1 cellular context compared by ENCODE assay signal in the genomic region with DNA sequence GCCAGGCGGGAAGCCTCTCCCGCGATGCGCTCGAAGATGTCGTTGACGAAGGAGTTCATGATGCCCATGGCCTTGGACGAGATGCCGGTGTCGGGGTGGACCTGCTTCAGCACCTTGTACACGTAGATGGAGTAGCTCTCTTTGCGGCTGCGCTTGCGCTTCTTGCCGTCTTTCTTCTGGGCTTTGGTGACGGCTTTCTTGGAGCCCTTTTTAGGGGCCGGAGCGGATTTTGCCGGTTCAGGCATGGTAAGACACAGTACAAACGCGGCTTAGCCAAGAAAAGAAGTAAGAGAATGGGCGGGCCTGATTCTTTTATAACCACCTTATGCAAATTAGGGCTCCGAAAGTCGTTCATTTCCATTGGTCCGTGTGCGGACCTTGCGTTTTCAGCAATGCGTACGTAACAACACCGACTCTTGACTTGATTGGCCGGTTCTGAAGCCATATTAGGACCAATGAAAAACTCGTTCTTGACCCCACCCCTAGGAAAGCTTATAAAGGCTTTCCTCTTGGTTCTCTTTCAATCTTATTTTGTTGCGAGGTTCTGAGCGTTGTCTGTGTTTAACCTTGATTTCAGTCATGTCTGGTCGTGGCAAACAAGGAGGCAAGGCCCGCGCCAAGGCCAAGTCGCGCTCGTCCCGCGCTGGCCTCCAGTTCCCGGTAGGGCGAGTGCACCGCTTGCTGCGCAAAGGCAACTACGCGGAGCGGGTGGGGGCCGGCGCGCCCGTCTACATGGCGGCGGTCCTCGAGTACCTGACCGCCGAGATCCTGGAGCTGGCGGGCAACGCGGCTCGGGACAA.
A peak's percentile ranks its signal among the peaks of the same experiment; 100 is the strongest.
TF ChIP-seq lines count a peak whose summit lies in the region.

No MANE protein-coding gene starts in this region.

TF ChIP-seq in HepG2, 621 proteins besides CTCF, POLR2A, EP300 and RAD21 (continued from another document):
- TF ChIP-seq, protein P1, sequence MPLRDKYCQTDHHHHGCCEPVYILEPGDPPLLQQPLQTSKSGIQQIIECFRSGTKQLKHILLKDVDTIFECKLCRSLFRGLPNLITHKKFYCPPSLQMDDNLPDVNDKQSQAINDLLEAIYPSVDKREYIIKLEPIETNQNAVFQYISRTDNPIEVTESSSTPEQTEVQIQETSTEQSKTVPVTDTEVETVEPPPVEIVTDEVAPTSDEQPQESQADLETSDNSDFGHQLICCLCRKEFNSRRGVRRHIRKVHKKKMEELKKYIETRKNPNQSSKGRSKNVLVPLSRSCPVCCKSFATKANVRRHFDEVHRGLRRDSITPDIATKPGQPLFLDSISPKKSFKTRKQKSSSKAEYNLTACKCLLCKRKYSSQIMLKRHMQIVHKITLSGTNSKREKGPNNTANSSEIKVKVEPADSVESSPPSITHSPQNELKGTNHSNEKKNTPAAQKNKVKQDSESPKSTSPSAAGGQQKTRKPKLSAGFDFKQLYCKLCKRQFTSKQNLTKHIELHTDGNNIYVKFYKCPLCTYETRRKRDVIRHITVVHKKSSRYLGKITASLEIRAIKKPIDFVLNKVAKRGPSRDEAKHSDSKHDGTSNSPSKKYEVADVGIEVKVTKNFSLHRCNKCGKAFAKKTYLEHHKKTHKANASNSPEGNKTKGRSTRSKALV (CRISPR knock-in tag; IDR thresholded peaks at IDR 0.05), result peak; percentile 63
- TF ChIP-seq HDAC2 (CRISPR knock-in tag; IDR thresholded peaks at IDR 0.05) (peak; percentile 39; the same call in 1 of the 2 replicates), ZNF20 (CRISPR knock-in tag; IDR thresholded peaks at IDR 0.05) (no peak), ZNF674 (CRISPR knock-in tag; IDR thresholded peaks at IDR 0.05; ENCODE audit: low read depth) (0 out of 2 replicates have a peak, but pooled peaks have one; percentile 68), HMGA1 (CRISPR knock-in tag; conservative IDR thresholded peaks at IDR 0.05) (no peak), ZNF775 (CRISPR knock-in tag; IDR thresholded peaks at IDR 0.05; ENCODE audit: borderline replicate concordance) (no peak), ZNF343 (CRISPR knock-in tag; IDR thresholded peaks at IDR 0.05) (0 out of 2 replicates have a peak, but pooled peaks have one; percentile 13), MED8 (CRISPR knock-in tag; IDR thresholded peaks at IDR 0.05; ENCODE audit: insufficient replicate concordance) (peak; percentile 93), ZNF44 (CRISPR knock-in tag; IDR thresholded peaks at IDR 0.05) (no peak), PCBP1 (IDR thresholded peaks at IDR 0.05; ENCODE audit: borderline replicate concordance, low read depth, low read length) (no peak), TBP (CRISPR knock-in tag; IDR thresholded peaks at IDR 0.05) (no peak), NCOA5 (CRISPR knock-in tag; IDR thresholded peaks at IDR 0.05) (peak; percentile 95; the same call in 1 of the 2 replicates), ZMYM2 (CRISPR knock-in tag; IDR thresholded peaks at IDR 0.05) (0 out of 2 replicates have a peak, but pooled peaks have one; percentile 16), SIX4 (CRISPR knock-in tag; IDR thresholded peaks at IDR 0.05) (no peak), CREB1 (IDR thresholded peaks at IDR 0.05) (peak; percentile 80), CREB1 (CRISPR knock-in tag; IDR thresholded peaks at IDR 0.05) (peak; percentile 92), ZMYM4 (CRISPR knock-in tag; IDR thresholded peaks at IDR 0.05) (peak; percentile 81), ZNF761 (CRISPR knock-in tag; conservative IDR thresholded peaks at IDR 0.05) (no peak; the same call in none of the 2 replicates), ZNF768 (CRISPR knock-in tag; IDR thresholded peaks at IDR 0.05) (peak; percentile 76), PRPF4 (IDR thresholded peaks at IDR 0.05; ENCODE audit: low read depth, low read length, poor library complexity, severe bottlenecking) (no peak), ZNF7 (CRISPR knock-in tag; IDR thresholded peaks at IDR 0.05) (0 out of 2 replicates have a peak, but pooled peaks have one; percentile 8), CCDC6 (CRISPR knock-in tag; IDR thresholded peaks at IDR 0.05) (peak; percentile 69; the same call in 1 of the 2 replicates), SPEN (CRISPR knock-in tag; IDR thresholded peaks at IDR 0.05; ENCODE audit: low read depth) (peak; percentile 32; the same call in 1 of the 2 replicates), ZNF749 (CRISPR knock-in tag; IDR thresholded peaks at IDR 0.05; ENCODE audit: borderline replicate concordance) (peak; percentile 20; the same call in 1 of the 2 replicates), ZNF562 (CRISPR knock-in tag; IDR thresholded peaks at IDR 0.05; ENCODE audit: borderline replicate concordance) (no peak), ZFY (CRISPR knock-in tag; IDR thresholded peaks at IDR 0.05) (peak; percentile 69), CEBPB (IDR thresholded peaks at IDR 0.05; ENCODE audit: borderline replicate concordance, low read depth, low read length) (no peak), ZNF468 (CRISPR knock-in tag; IDR thresholded peaks at IDR 0.05) (no peak)
- TF ChIP-seq, protein P2, sequence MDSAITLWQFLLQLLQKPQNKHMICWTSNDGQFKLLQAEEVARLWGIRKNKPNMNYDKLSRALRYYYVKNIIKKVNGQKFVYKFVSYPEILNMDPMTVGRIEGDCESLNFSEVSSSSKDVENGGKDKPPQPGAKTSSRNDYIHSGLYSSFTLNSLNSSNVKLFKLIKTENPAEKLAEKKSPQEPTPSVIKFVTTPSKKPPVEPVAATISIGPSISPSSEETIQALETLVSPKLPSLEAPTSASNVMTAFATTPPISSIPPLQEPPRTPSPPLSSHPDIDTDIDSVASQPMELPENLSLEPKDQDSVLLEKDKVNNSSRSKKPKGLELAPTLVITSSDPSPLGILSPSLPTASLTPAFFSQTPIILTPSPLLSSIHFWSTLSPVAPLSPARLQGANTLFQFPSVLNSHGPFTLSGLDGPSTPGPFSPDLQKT (CRISPR knock-in tag; IDR thresholded peaks at IDR 0.05; ENCODE audit: borderline replicate concordance), result no peak
- TF ChIP-seq, protein P3, sequence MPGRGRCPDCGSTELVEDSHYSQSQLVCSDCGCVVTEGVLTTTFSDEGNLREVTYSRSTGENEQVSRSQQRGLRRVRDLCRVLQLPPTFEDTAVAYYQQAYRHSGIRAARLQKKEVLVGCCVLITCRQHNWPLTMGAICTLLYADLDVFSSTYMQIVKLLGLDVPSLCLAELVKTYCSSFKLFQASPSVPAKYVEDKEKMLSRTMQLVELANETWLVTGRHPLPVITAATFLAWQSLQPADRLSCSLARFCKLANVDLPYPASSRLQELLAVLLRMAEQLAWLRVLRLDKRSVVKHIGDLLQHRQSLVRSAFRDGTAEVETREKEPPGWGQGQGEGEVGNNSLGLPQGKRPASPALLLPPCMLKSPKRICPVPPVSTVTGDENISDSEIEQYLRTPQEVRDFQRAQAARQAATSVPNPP (CRISPR knock-in tag; IDR thresholded peaks at IDR 0.05), result no peak
- TF ChIP-seq, protein P4, sequence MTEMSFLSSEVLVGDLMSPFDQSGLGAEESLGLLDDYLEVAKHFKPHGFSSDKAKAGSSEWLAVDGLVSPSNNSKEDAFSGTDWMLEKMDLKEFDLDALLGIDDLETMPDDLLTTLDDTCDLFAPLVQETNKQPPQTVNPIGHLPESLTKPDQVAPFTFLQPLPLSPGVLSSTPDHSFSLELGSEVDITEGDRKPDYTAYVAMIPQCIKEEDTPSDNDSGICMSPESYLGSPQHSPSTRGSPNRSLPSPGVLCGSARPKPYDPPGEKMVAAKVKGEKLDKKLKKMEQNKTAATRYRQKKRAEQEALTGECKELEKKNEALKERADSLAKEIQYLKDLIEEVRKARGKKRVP (CRISPR knock-in tag; IDR thresholded peaks at IDR 0.05), result peak; percentile 53 to 54; a peak in 3 of 4 replicates
- TF ChIP-seq, protein P5, sequence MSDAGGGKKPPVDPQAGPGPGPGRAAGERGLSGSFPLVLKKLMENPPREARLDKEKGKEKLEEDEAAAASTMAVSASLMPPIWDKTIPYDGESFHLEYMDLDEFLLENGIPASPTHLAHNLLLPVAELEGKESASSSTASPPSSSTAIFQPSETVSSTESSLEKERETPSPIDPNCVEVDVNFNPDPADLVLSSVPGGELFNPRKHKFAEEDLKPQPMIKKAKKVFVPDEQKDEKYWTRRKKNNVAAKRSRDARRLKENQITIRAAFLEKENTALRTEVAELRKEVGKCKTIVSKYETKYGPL (CRISPR knock-in tag; IDR thresholded peaks at IDR 0.05), result 0 out of 2 replicates have a peak, but pooled peaks have one; percentile 22
- TF ChIP-seq, protein P6, sequence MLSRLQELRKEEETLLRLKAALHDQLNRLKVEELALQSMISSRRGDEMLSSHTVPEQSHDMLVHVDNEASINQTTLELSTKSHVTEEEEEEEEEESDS (CRISPR knock-in tag; IDR thresholded peaks at IDR 0.05; ENCODE audit: borderline replicate concordance), result no peak
- TF ChIP-seq, protein P7, sequence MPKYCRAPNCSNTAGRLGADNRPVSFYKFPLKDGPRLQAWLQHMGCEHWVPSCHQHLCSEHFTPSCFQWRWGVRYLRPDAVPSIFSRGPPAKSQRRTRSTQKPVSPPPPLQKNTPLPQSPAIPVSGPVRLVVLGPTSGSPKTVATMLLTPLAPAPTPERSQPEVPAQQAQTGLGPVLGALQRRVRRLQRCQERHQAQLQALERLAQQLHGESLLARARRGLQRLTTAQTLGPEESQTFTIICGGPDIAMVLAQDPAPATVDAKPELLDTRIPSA (CRISPR knock-in tag; IDR thresholded peaks at IDR 0.05; ENCODE audit: borderline replicate concordance), result 0 out of 2 replicates have a peak, but pooled peaks have one; percentile 1
- TF ChIP-seq, protein P8, sequence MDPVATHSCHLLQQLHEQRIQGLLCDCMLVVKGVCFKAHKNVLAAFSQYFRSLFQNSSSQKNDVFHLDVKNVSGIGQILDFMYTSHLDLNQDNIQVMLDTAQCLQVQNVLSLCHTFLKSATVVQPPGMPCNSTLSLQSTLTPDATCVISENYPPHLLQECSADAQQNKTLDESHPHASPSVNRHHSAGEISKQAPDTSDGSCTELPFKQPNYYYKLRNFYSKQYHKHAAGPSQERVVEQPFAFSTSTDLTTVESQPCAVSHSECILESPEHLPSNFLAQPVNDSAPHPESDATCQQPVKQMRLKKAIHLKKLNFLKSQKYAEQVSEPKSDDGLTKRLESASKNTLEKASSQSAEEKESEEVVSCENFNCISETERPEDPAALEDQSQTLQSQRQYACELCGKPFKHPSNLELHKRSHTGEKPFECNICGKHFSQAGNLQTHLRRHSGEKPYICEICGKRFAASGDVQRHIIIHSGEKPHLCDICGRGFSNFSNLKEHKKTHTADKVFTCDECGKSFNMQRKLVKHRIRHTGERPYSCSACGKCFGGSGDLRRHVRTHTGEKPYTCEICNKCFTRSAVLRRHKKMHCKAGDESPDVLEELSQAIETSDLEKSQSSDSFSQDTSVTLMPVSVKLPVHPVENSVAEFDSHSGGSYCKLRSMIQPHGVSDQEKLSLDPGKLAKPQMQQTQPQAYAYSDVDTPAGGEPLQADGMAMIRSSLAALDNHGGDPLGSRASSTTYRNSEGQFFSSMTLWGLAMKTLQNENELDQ (CRISPR knock-in tag; IDR thresholded peaks at IDR 0.05; ENCODE audit: borderline replicate concordance), result no peak
- TF ChIP-seq, protein P9, sequence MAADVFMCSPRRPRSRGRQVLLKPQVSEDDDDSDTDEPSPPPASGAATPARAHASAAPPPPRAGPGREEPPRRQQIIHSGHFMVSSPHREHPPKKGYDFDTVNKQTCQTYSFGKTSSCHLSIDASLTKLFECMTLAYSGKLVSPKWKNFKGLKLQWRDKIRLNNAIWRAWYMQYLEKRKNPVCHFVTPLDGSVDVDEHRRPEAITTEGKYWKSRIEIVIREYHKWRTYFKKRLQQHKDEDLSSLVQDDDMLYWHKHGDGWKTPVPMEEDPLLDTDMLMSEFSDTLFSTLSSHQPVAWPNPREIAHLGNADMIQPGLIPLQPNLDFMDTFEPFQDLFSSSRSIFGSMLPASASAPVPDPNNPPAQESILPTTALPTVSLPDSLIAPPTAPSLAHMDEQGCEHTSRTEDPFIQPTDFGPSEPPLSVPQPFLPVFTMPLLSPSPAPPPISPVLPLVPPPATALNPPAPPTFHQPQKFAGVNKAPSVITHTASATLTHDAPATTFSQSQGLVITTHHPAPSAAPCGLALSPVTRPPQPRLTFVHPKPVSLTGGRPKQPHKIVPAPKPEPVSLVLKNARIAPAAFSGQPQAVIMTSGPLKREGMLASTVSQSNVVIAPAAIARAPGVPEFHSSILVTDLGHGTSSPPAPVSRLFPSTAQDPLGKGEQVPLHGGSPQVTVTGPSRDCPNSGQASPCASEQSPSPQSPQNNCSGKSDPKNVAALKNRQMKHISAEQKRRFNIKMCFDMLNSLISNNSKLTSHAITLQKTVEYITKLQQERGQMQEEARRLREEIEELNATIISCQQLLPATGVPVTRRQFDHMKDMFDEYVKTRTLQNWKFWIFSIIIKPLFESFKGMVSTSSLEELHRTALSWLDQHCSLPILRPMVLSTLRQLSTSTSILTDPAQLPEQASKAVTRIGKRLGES (CRISPR knock-in tag; IDR thresholded peaks at IDR 0.05; ENCODE audit: borderline replicate concordance), result peak; percentile 69; the same call in 1 of the 2 replicates
